Comparison of ENCODE assay signal across 28 cellular contexts in genomic region chr11:20258496-20258895, GRCh38.
"Had no signal": no experiment of that assay in that cellular context is flagged by ENCODE, and none has a peak within 500 bp of the region (broad histone marks: within the 10 kb centered on the region; RNA-seq: fewer than 3 reads in every experiment).

No MANE protein-coding gene starts in this region.

- H3K9me3 ChIP-seq: adrenal gland, body of pancreas, esophagus squamous epithelium, ovary, prostate gland, sigmoid colon, stomach, thyroid gland, upper lobe of left lung, vagina had no signal

- H3K27ac ChIP-seq: adrenal gland, body of pancreas, epithelial cell of prostate, esophagus squamous epithelium, ovary, prostate gland, sigmoid colon, stomach, thyroid gland, upper lobe of left lung, vagina had no signal

- H3K27me3 ChIP-seq: body of pancreas, ovary, sigmoid colon, thyroid gland, upper lobe of left lung, vagina had no signal

- H3K36me3 ChIP-seq: adrenal gland, esophagus squamous epithelium, ovary, prostate gland, sigmoid colon, stomach, thyroid gland, upper lobe of left lung, vagina had no signal

- H3K4me3 ChIP-seq: adrenal gland, body of pancreas, esophagus squamous epithelium, ovary, prostate gland, sigmoid colon, stomach, thyroid gland, upper lobe of left lung, vagina had no signal

- DNase-seq: activated CD4-positive, alpha-beta memory T cell treated with anti-CD3 and anti-CD28 coated beads for 36 hours; activated CD4-positive, alpha-beta T cell treated with anti-CD3 and anti-CD28 coated beads for 4 hours; activated CD8-positive, alpha-beta memory T cell treated with anti-CD3 and anti-CD28 coated beads, Interleukin-2, amount 50 U/mL, for 4 hours; activated effector memory CD4-positive, alpha-beta T cell treated with anti-CD3 and anti-CD28 coated beads, Interleukin-2, amount 50 U/mL, for 16 hours; activated naive CD4-positive, alpha-beta T cell treated with anti-CD3 and anti-CD28 coated beads for 36 hours; activated naive CD8-positive, alpha-beta T cell treated with anti-CD3 and anti-CD28 coated beads for 36 hours; activated T-cell treated with anti-CD3 and anti-CD28 coated beads, Interleukin-2, amount 50 U/mL, for 1 hour; adrenal gland; aorta; body of pancreas; dermis blood vessel endothelial cell; effector CD4-positive, alpha-beta T cell; esophagus squamous epithelium; foreskin melanocyte; kidney glomerular epithelial cell; left ventricle myocardium superior; naive B cell; nephron progenitor cell; ovary; sigmoid colon; small intestine; stimulated activated CD4-positive, alpha-beta T cell treated with anti-CD3 and anti-CD28 coated beads, Interleukin-4, amount 100 ng/mL, for 24 hours; stomach; thyroid gland; upper lobe of left lung had no signal
